11 cellular contexts compared by ENCODE assay signal in genomic region chr17:48548687-48549621, GRCh38. TPM values are rescaled to one million over a fixed set of nuclear protein-coding genes. Genes with fewer than 3 reads are reported as not detected.
DNase-seq lines count a peak whose midpoint lies in the region; ATAC-seq and TF ChIP-seq lines count a peak whose summit lies in the region.
"Had no signal": no experiment of that assay in that cellular context is flagged by ENCODE, and none has a peak within 500 bp of the region (broad histone marks: within the 10 kb centered on the region; RNA-seq: fewer than 3 reads in every experiment).

No MANE protein-coding gene starts in this region.

- H3K27ac ChIP-seq in left ventricle myocardium inferior (replicated peaks) (peak overlapping the region; percentile 90), mucosa of rectum (ENCODE audit: low read depth in 2 of 2, low read length in 2 of 2) (peak overlapping the region; percentile 72 to 87), uterus (peak overlapping the region; percentile 93 to 97)

- H3K36me3 ChIP-seq in left ventricle myocardium inferior, result no peaks in the 10 kb centered on the region
- peaks cover 4 to 14% of the 10 kb centered on the region in 2 donors for H3K36me3 ChIP-seq in mucosa of rectum (ENCODE audit: control insufficient read depth in 2 of 2, insufficient read depth in 2 of 2, low read length in 2 of 2)
- no peaks in the 10 kb centered on the region for H3K36me3 ChIP-seq in uterus

- H3K4me1 ChIP-seq in left ventricle myocardium inferior (peaks cover 22% of the 10 kb centered on the region), mucosa of rectum (ENCODE audit: control insufficient read depth in 2 of 2, insufficient read depth in 2 of 2, low read length in 2 of 2) (peaks cover 15 to 18% of the 10 kb centered on the region in 2 donors), uterus (peaks cover 12 to 17% of the 10 kb centered on the region in 2 donors)

- intact Hi-C loops in left ventricle myocardium inferior (cut with micrococcal nuclease) (no loop called here), Right ventricle myocardium superior (cut with DNase I) (no loop called here), uterus (cut with DNase I; ENCODE audit: low total_unique reads) (no loop called here)

- in situ Hi-C loops in astrocyte of the spinal cord (cut with HindIII; ENCODE audit: low sequenced_read_pairs) (no loop called here), GM13976 (cut with MboI; ENCODE audit: low sequenced_read_pairs, unreplicated experiment) (no loop called here)

- TF ChIP-seq CTCF in left ventricle myocardium inferior (IDR thresholded peaks at IDR 0.05; ENCODE audit: borderline replicate concordance) (no peak), astrocyte of the spinal cord (IDR thresholded peaks at IDR 0.05; ENCODE audit: low read depth, low read length) (no peak), uterus (IDR thresholded peaks at IDR 0.05) (no peak), GM13976 (IDR thresholded peaks at IDR 0.05; ENCODE audit: borderline replicate concordance, control extremely low read depth, extremely low read depth, insufficient read depth, missing control alignments) (no peak)

- peaks cover 100% of the 10 kb centered on the region for H3K27me3 ChIP-seq in left ventricle myocardium inferior (ENCODE audit: low read depth)
- H3K27me3 ChIP-seq in mucosa of rectum (ENCODE audit: control insufficient read depth in 2 of 2, insufficient read depth in 2 of 2, low read length in 2 of 2), result no peaks in the 10 kb centered on the region
- H3K27me3 ChIP-seq in uterus, result no peaks in the 10 kb centered on the region

- no peak for TF ChIP-seq POLR2A in uterus (IDR thresholded peaks at IDR 0.05)

- no peaks in the 10 kb centered on the region for H3K9me3 ChIP-seq in left ventricle myocardium inferior (replicated peaks)
- no peaks in the 10 kb centered on the region for H3K9me3 ChIP-seq in mucosa of rectum (ENCODE audit: control insufficient read depth in 2 of 2, low read length in 2 of 2)
- no peaks in the 10 kb centered on the region for H3K9me3 ChIP-seq in uterus

- H3K9ac ChIP-seq in mucosa of rectum (ENCODE audit: low read depth in 1 of 2, low read length in 2 of 2), result no peak overlapping the region

- no peak for ATAC-seq in Right ventricle myocardium superior (ENCODE audit: poor library complexity)

- H3K4me3 ChIP-seq in left ventricle myocardium inferior, result no peak overlapping the region
- H3K4me3 ChIP-seq in astrocyte of the spinal cord (ENCODE audit: low read depth, low read length), result no peak overlapping the region
- H3K4me3 ChIP-seq in mucosa of rectum (ENCODE audit: low read length in 2 of 2), result no peak overlapping the region
- H3K4me3 ChIP-seq in uterus, result no peak overlapping the region

- DNase-seq in left ventricle myocardium inferior (no peak), Right ventricle myocardium superior (no peak), astrocyte of the spinal cord (ENCODE audit: low read depth, low spot score) (peak; percentile 43), uterus (no peak), GM13976 (ENCODE audit: low spot score) (no peak), NCI-H2029 (lab: John Stamatoyannopoulos, UW) (no peak)
- DNase-seq in stimulated activated naive CD4-positive, alpha-beta T cell (lab: John Stamatoyannopoulos, UW), result no peak
- DNase-seq: C1 segment of cervical spinal cord, foreskin melanocyte, MM.1S had no signal

RNA-seq across cellular contexts. Expression of gene HOXB2, which starts 4.0 kb away (rescaled TPM):
- total RNA-seq in left ventricle myocardium inferior, result 1.9 TPM
- total RNA-seq in Right ventricle myocardium superior, result 2.7 TPM
- 10 to 100 TPM in 3 of 4 donors, 1 to 10 TPM in 1; 4.6 to 24.4 (median 17.4) TPM for total RNA-seq in uterus

RNA-seq across cellular contexts. Expression of gene HOXB1, which starts 18.1 kb away (rescaled TPM):
- total RNA-seq in left ventricle myocardium inferior, result not detected
- not detected for total RNA-seq in Right ventricle myocardium superior
- total RNA-seq in uterus, result not detected

RNA-seq across cellular contexts. Expression of gene HOXB4, which starts 29.2 kb away (rescaled TPM):
- total RNA-seq in left ventricle myocardium inferior (0.25 TPM), Right ventricle myocardium superior (0.75 TPM), uterus (1 to 10 TPM in 2 of 4 donors, under 1 TPM in 1, not detected in 1; 0.88 to 6.9 (median 5.5) TPM)

RNA-seq across cellular contexts. Expression of gene HOXB3, which starts 41.1 kb away (rescaled TPM):
- total RNA-seq in left ventricle myocardium inferior, result 0.91 TPM
- 1.6 TPM for total RNA-seq in Right ventricle myocardium superior
- total RNA-seq in uterus, result 10 to 100 TPM; 10.6 to 30.0 (median 18.0) TPM

RNA-seq across cellular contexts. Expression of gene HOXB5, which starts 44.6 kb away (rescaled TPM):
- total RNA-seq in left ventricle myocardium inferior, result not detected
- total RNA-seq in Right ventricle myocardium superior, result 0.13 TPM
- 1 to 10 TPM in 1 of 4 donors, under 1 TPM in 2, not detected in 1; 0.55 to 2.5 (median 0.59) TPM for total RNA-seq in uterus
